In genomic region chr3:139455855-139456254, GRCh38 we compare ENCODE assay signal across 13 cellular contexts. TPM values are rescaled to one million over a fixed set of nuclear protein-coding genes. Genes with fewer than 3 reads are reported as not detected.
DNase-seq lines count a peak whose midpoint lies in the region; ATAC-seq and TF ChIP-seq lines count a peak whose summit lies in the region.
"Had no signal": no experiment of that assay in that cellular context is flagged by ENCODE, and none has a peak within 500 bp of the region (broad histone marks: within the 10 kb centered on the region; RNA-seq: fewer than 3 reads in every experiment).

No MANE protein-coding gene starts in this region.

- H3K4me3 ChIP-seq in astrocyte of the spinal cord (ENCODE audit: low read depth, low read length) = no peak overlapping the region
- H3K4me3 ChIP-seq in aorta (ENCODE audit: low read length in 2 of 2) = no peak overlapping the region
- H3K4me3 ChIP-seq: breast epithelium, heart left ventricle, mucosa of descending colon had no signal

- whole genome bisulfite sequencing in aorta, 2 donors = 72 to 76% methylated on average over 3 of the region's 3 CpGs

- no peaks in the 10 kb centered on the region for H3K27me3 ChIP-seq in aorta (ENCODE audit: control insufficient read depth in 1 of 2, insufficient read depth in 2 of 2, low read length in 1 of 2)
- H3K27me3 ChIP-seq: breast epithelium, heart left ventricle had no signal

- H3K36me3 Mint-ChIP-seq in T-helper 2 cell treated with Interferon-gamma antibody and Interleukin-4, amounts not matched to agents 5 μg/mL and 100 μg/mL, for 36 hours (ENCODE audit: low read depth) = no peaks in the 10 kb centered on the region

- H3K36me3 ChIP-seq in aorta (ENCODE audit: control insufficient read depth in 1 of 2, insufficient read depth in 2 of 2, low read length in 1 of 2) = no peaks in the 10 kb centered on the region
- H3K36me3 ChIP-seq: breast epithelium, heart left ventricle had no signal

- no peaks in the 10 kb centered on the region for H3K4me1 Mint-ChIP-seq in stimulated activated naive CD8-positive, alpha-beta T cell treated with anti-CD3 and anti-CD28 coated beads, Interleukin-15, amount 100 ng/mL, for 72 hours
- H3K4me1 Mint-ChIP-seq in T-helper 2 cell treated with Interferon-gamma antibody and Interleukin-4, amounts not matched to agents 5 μg/mL and 100 μg/mL, for 36 hours (ENCODE audit: low read depth) = no peaks in the 10 kb centered on the region

- H3K4me1 ChIP-seq in aorta (ENCODE audit: control insufficient read depth in 1 of 2, insufficient read depth in 2 of 2, low read length in 2 of 2) = no peaks in the 10 kb centered on the region
- H3K4me1 ChIP-seq: breast epithelium had no signal

- DNase-seq in stimulated activated naive CD8-positive, alpha-beta T cell treated with anti-CD3 and anti-CD28 coated beads, Interleukin-15, amount 100 ng/mL, for 72 hours = no peak
- DNase-seq in stimulated activated naive CD8-positive, alpha-beta T cell treated with anti-CD3 and anti-CD28 coated beads, Interleukin-15, Interleukin-2, amounts not matched to agents 100 U/mL and 50 U/mL, for 24 hours = no peak
- DNase-seq in NCI-H1105 treated with DMSO at 0.1 percent for 48 hours (lab: John Stamatoyannopoulos, UW) (peak; percentile 53), astrocyte of the spinal cord (ENCODE audit: low read depth, low spot score) (no peak), aorta (no peak), DMS153 (lab: John Stamatoyannopoulos, UW) (no peak), cardiac septum (ENCODE audit: low spot score) (no peak)
- DNase-seq in T-helper 2 cell treated with Interferon-gamma antibody and Interleukin-4, amounts not matched to agents 5 μg/mL and 100 μg/mL, for 36 hours (ENCODE audit: low spot score) = no peak
- DNase-seq: activated T-cell treated with anti-CD3 and anti-CD28 coated beads for 4 hours, heart left ventricle, mucosa of descending colon had no signal

- H3K9me3 ChIP-seq in aorta (ENCODE audit: control insufficient read depth, low read length) = no peaks in the 10 kb centered on the region
- H3K9me3 ChIP-seq: breast epithelium, heart left ventricle, mucosa of descending colon had no signal

- ATAC-seq in stimulated activated naive CD8-positive, alpha-beta T cell treated with anti-CD3 and anti-CD28 coated beads, Interleukin-15, amount 100 ng/mL, for 72 hours = peak; percentile 53
- ATAC-seq in stimulated activated naive CD8-positive, alpha-beta T cell treated with anti-CD3 and anti-CD28 coated beads, Interleukin-15, Interleukin-2, amounts not matched to agents 100 U/mL and 50 U/mL, for 24 hours = no peak
- peak; percentile 13 for ATAC-seq in aorta (ENCODE audit: low FRiP score)
- ATAC-seq: mucosa of descending colon had no signal

- in situ Hi-C loops in astrocyte of the spinal cord (cut with HindIII; ENCODE audit: low sequenced_read_pairs) = no loop called here

- peak; percentile 15 for TF ChIP-seq CTCF in astrocyte of the spinal cord (IDR thresholded peaks at IDR 0.05; ENCODE audit: low read depth, low read length)

- H3K9me3 Mint-ChIP-seq in stimulated activated naive CD8-positive, alpha-beta T cell treated with anti-CD3 and anti-CD28 coated beads, Interleukin-15, amount 100 ng/mL, for 72 hours = no peaks in the 10 kb centered on the region
- H3K9me3 Mint-ChIP-seq in T-helper 2 cell treated with Interferon-gamma antibody and Interleukin-4, amounts not matched to agents 5 μg/mL and 100 μg/mL, for 36 hours = no peaks in the 10 kb centered on the region

- H3K27me3 Mint-ChIP-seq in stimulated activated naive CD8-positive, alpha-beta T cell treated with anti-CD3 and anti-CD28 coated beads, Interleukin-15, amount 100 ng/mL, for 72 hours = no peaks in the 10 kb centered on the region
- H3K27me3 Mint-ChIP-seq in T-helper 2 cell treated with Interferon-gamma antibody and Interleukin-4, amounts not matched to agents 5 μg/mL and 100 μg/mL, for 36 hours (ENCODE audit: low read depth) = no peaks in the 10 kb centered on the region

- intact Hi-C loops in aorta (cut with DNase I) (no loop called here), cardiac septum (cut with DNase I) (no loop called here)

- H3K4me3 Mint-ChIP-seq in stimulated activated naive CD8-positive, alpha-beta T cell treated with anti-CD3 and anti-CD28 coated beads, Interleukin-15, amount 100 ng/mL, for 72 hours = no peak overlapping the region
- H3K4me3 Mint-ChIP-seq in T-helper 2 cell treated with Interferon-gamma antibody and Interleukin-4, amounts not matched to agents 5 μg/mL and 100 μg/mL, for 36 hours = no peak overlapping the region

- no peak overlapping the region for H3K27ac ChIP-seq in aorta (ENCODE audit: low read depth in 1 of 2, low read length in 2 of 2)
- H3K27ac ChIP-seq: breast epithelium, heart left ventricle had no signal

- H3K27ac Mint-ChIP-seq in stimulated activated naive CD8-positive, alpha-beta T cell treated with anti-CD3 and anti-CD28 coated beads, Interleukin-15, amount 100 ng/mL, for 72 hours = no peak overlapping the region
- H3K27ac Mint-ChIP-seq in T-helper 2 cell treated with Interferon-gamma antibody and Interleukin-4, amounts not matched to agents 5 μg/mL and 100 μg/mL, for 36 hours = no peak overlapping the region

RNA-seq across cellular contexts. Expression of gene RBP2, which starts 20.5 kb away (rescaled TPM):
- total RNA-seq in aorta (not detected), cardiac septum (not detected)
- polyA plus RNA-seq in aorta = 1,000 to 10,000 TPM in 1 of 2 donors, under 1 TPM in 1; 0.18 to 1,154 TPM
- total RNA-seq: heart left ventricle, subcutaneous adipose tissue had no signal
